In the genomic region with DNA sequence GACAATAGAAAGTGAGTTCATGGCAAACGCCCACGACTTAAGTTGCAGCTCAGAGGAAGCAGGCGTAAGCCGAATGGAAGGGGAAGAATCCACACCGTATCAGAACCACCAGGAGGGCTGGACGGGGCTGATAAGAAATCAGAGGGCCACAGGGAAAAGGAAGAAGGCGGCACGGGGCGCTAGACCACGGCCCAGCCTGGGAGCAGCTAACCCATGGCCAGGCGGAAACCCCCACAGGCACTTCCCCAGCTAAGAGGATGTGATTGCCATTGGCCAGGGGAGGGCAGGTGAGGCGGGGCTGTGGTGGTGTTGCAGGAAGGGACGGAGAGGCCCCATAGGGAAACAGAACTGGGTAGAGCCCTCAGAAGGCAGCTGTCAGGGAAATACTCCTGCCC, we compare ENCODE assay signal across 1 cellular context.
TF ChIP-seq lines count a peak whose summit lies in the region.

No MANE protein-coding gene starts in this region.

TF ChIP-seq in H1, 55 proteins besides CTCF, POLR2A, EP300 and RAD21 (continued from another document):
- TF ChIP-seq, protein P1, sequence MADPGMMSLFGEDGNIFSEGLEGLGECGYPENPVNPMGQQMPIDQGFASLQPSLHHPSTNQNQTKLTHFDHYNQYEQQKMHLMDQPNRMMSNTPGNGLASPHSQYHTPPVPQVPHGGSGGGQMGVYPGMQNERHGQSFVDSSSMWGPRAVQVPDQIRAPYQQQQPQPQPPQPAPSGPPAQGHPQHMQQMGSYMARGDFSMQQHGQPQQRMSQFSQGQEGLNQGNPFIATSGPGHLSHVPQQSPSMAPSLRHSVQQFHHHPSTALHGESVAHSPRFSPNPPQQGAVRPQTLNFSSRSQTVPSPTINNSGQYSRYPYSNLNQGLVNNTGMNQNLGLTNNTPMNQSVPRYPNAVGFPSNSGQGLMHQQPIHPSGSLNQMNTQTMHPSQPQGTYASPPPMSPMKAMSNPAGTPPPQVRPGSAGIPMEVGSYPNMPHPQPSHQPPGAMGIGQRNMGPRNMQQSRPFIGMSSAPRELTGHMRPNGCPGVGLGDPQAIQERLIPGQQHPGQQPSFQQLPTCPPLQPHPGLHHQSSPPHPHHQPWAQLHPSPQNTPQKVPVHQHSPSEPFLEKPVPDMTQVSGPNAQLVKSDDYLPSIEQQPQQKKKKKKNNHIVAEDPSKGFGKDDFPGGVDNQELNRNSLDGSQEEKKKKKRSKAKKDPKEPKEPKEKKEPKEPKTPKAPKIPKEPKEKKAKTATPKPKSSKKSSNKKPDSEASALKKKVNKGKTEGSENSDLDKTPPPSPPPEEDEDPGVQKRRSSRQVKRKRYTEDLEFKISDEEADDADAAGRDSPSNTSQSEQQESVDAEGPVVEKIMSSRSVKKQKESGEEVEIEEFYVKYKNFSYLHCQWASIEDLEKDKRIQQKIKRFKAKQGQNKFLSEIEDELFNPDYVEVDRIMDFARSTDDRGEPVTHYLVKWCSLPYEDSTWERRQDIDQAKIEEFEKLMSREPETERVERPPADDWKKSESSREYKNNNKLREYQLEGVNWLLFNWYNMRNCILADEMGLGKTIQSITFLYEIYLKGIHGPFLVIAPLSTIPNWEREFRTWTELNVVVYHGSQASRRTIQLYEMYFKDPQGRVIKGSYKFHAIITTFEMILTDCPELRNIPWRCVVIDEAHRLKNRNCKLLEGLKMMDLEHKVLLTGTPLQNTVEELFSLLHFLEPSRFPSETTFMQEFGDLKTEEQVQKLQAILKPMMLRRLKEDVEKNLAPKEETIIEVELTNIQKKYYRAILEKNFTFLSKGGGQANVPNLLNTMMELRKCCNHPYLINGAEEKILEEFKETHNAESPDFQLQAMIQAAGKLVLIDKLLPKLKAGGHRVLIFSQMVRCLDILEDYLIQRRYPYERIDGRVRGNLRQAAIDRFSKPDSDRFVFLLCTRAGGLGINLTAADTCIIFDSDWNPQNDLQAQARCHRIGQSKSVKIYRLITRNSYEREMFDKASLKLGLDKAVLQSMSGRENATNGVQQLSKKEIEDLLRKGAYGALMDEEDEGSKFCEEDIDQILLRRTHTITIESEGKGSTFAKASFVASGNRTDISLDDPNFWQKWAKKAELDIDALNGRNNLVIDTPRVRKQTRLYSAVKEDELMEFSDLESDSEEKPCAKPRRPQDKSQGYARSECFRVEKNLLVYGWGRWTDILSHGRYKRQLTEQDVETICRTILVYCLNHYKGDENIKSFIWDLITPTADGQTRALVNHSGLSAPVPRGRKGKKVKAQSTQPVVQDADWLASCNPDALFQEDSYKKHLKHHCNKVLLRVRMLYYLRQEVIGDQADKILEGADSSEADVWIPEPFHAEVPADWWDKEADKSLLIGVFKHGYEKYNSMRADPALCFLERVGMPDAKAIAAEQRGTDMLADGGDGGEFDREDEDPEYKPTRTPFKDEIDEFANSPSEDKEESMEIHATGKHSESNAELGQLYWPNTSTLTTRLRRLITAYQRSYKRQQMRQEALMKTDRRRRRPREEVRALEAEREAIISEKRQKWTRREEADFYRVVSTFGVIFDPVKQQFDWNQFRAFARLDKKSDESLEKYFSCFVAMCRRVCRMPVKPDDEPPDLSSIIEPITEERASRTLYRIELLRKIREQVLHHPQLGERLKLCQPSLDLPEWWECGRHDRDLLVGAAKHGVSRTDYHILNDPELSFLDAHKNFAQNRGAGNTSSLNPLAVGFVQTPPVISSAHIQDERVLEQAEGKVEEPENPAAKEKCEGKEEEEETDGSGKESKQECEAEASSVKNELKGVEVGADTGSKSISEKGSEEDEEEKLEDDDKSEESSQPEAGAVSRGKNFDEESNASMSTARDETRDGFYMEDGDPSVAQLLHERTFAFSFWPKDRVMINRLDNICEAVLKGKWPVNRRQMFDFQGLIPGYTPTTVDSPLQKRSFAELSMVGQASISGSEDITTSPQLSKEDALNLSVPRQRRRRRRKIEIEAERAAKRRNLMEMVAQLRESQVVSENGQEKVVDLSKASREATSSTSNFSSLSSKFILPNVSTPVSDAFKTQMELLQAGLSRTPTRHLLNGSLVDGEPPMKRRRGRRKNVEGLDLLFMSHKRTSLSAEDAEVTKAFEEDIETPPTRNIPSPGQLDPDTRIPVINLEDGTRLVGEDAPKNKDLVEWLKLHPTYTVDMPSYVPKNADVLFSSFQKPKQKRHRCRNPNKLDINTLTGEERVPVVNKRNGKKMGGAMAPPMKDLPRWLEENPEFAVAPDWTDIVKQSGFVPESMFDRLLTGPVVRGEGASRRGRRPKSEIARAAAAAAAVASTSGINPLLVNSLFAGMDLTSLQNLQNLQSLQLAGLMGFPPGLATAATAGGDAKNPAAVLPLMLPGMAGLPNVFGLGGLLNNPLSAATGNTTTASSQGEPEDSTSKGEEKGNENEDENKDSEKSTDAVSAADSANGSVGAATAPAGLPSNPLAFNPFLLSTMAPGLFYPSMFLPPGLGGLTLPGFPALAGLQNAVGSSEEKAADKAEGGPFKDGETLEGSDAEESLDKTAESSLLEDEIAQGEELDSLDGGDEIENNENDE (IDR thresholded peaks at IDR 0.05; ENCODE audit: insufficient replicate concordance, low read length): no peak
- TF ChIP-seq GABPA (IDR thresholded peaks at IDR 0.05; ENCODE audit: borderline replicate concordance, insufficient read depth, low read length) (no peak), FOSL1 (IDR thresholded peaks at IDR 0.05; ENCODE audit: insufficient read depth, low read depth, low read length) (no peak), TAF7 (optimal IDR thresholded peaks at IDR 0.05; ENCODE audit: borderline replicate concordance, low read depth, low read length) (no peak), CREB1 (IDR thresholded peaks at IDR 0.05) (no peak), GTF2F1 (IDR thresholded peaks at IDR 0.05; ENCODE audit: borderline replicate concordance, low read depth, low read length) (no peak), CHD2 (IDR thresholded peaks at IDR 0.05; ENCODE audit: low read length) (no peak)
- TF ChIP-seq, protein P2, sequence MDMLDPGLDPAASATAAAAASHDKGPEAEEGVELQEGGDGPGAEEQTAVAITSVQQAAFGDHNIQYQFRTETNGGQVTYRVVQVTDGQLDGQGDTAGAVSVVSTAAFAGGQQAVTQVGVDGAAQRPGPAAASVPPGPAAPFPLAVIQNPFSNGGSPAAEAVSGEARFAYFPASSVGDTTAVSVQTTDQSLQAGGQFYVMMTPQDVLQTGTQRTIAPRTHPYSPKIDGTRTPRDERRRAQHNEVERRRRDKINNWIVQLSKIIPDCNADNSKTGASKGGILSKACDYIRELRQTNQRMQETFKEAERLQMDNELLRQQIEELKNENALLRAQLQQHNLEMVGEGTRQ (IDR thresholded peaks at IDR 0.05; ENCODE audit: low read length): no peak
